Comparison of ENCODE assay signal across 13 cellular contexts in genomic region chr1:154373777-154374352, GRCh38. TPM values are rescaled to one million over a fixed set of nuclear protein-coding genes. Genes with fewer than 3 reads are reported as not detected.
A peak's percentile ranks its signal among the peaks of the same experiment; 100 is the strongest.
DNase-seq lines count a peak whose midpoint lies in the region; ATAC-seq, FAIRE-seq and TF ChIP-seq lines count a peak whose summit lies in the region.
"Not testable (repeated sequence)": the region's sequence is repeated elsewhere in the genome, so short reads cannot be mapped to it uniquely, and the experiment has no call there.
"Had no signal": no experiment of that assay in that cellular context is flagged by ENCODE, and none has a peak within 500 bp of the region (broad histone marks: within the 10 kb centered on the region; RNA-seq: fewer than 3 reads in every experiment).

No MANE protein-coding gene starts in this region.

- H3K4me2 ChIP-seq in K562 (ENCODE audit: insufficient read depth, low read length): not testable (repeated sequence)

- not testable (repeated sequence) for H3K36me3 ChIP-seq in CD4-positive, CD25-positive, alpha-beta regulatory T cell (ENCODE audit: control insufficient read depth, insufficient read depth, low read length); K562 (ENCODE audit: control insufficient read depth, insufficient read depth, low read length)

- not testable (repeated sequence) for H3K27me3 ChIP-seq in CD4-positive, CD25-positive, alpha-beta regulatory T cell (ENCODE audit: control insufficient read depth, insufficient read depth, low read length); K562 (ENCODE audit: control insufficient read depth in 2 of 2, insufficient read depth in 2 of 2, low read length in 2 of 2)

- POLR2A ChIA-PET in K562 (lab: Yijun Ruan, JAX): interaction anchor here (0.7 kb wide), 1 partner anchor 68 kb away, joined by 4 read pairs; no protein-coding TSS in a partner anchor

- H3K36me3 Mint-ChIP-seq in CD4-positive, CD25-positive, alpha-beta regulatory T cell; stimulated activated effector memory CD8-positive, alpha-beta T cell treated with anti-CD3 and anti-CD28 coated beads, Interleukin-12 subunit alpha, Interleukin-12 subunit beta, amount 100 ng/mL, for 72 hours: not testable (repeated sequence)

- not testable (repeated sequence) for TF ChIP-seq CTCF in NB4 (IDR thresholded peaks at IDR 0.05; ENCODE audit: low read depth, low read length); K562 (IDR thresholded peaks at IDR 0.05 in 2 of 3, conservative IDR thresholded peaks at IDR 0.05 in 1 of 3; ENCODE audit: insufficient read depth in 2 of 3, low read depth in 1 of 3, low read length in 3 of 3)

- not testable (repeated sequence) for TF ChIP-seq RAD21 in K562 (CRISPR knock-in tag; conservative IDR thresholded peaks at IDR 0.05 in 1 of 2, IDR thresholded peaks at IDR 0.05 in 1 of 2)

- H2AFZ ChIP-seq in K562 (ENCODE audit: low read depth, low read length): not testable (repeated sequence)

- not testable (repeated sequence) for H3K9ac ChIP-seq in K562 (ENCODE audit: insufficient read depth in 1 of 2, low read depth in 2 of 2, low read length in 2 of 2)

- not testable (repeated sequence) for TF ChIP-seq EP300 in K562 (IDR thresholded peaks at IDR 0.05; ENCODE audit: low read length)

- in situ Hi-C loops in K562 (cut with MboI): not testable (repeated sequence)

- BruUV-seq in K562 (replicated peaks; lab: Mats Ljungman, UMichigan): not testable (repeated sequence)

- H3K4me3 ChIP-seq in CD4-positive, CD25-positive, alpha-beta regulatory T cell (ENCODE audit: low read depth, low read length); NB4 (ENCODE audit: low read depth, low read length); K562: not testable (repeated sequence)

- not testable (repeated sequence) for ATAC-seq in CD4-positive, CD25-positive, alpha-beta regulatory T cell (ENCODE audit: low read depth in 2 of 2); K562
- peak; percentile 78 for ATAC-seq in stimulated activated effector memory CD8-positive, alpha-beta T cell treated with anti-CD3 and anti-CD28 coated beads, Interleukin-12 subunit alpha, Interleukin-12 subunit beta, amount 100 ng/mL, for 72 hours

- H3K27ac Mint-ChIP-seq in CD4-positive, CD25-positive, alpha-beta regulatory T cell: peak overlapping the region in 2 of 3 donors; percentile 32 to 62
- H3K27ac Mint-ChIP-seq in stimulated activated effector memory CD8-positive, alpha-beta T cell treated with anti-CD3 and anti-CD28 coated beads, Interleukin-12 subunit alpha, Interleukin-12 subunit beta, amount 100 ng/mL, for 72 hours: not testable (repeated sequence)

- H3K9me1 ChIP-seq in K562 (ENCODE audit: control insufficient read depth, insufficient read depth, low read length): not testable (repeated sequence)

- TF ChIP-seq POLR2A in NB4 (IDR thresholded peaks at IDR 0.05; ENCODE audit: extremely low read depth, insufficient read length); K562 (conservative IDR thresholded peaks at IDR 0.05): not testable (repeated sequence)

- H3K79me2 ChIP-seq in K562 (ENCODE audit: control insufficient read depth, insufficient read depth, low read length): not testable (repeated sequence)

- not testable (repeated sequence) for H3K4me1 Mint-ChIP-seq in CD4-positive, CD25-positive, alpha-beta regulatory T cell; stimulated activated effector memory CD8-positive, alpha-beta T cell treated with anti-CD3 and anti-CD28 coated beads, Interleukin-12 subunit alpha, Interleukin-12 subunit beta, amount 100 ng/mL, for 72 hours

- not testable (repeated sequence) for H4K20me1 ChIP-seq in K562 (replicated peaks; ENCODE audit: control insufficient read depth, insufficient read depth, low read length)

- intact Hi-C loops in K562 (cut with micrococcal nuclease): not testable (repeated sequence)

- H3K4me1 ChIP-seq in CD4-positive, CD25-positive, alpha-beta regulatory T cell (ENCODE audit: control insufficient read depth, insufficient read depth, low read length, poor library complexity, severe bottlenecking); K562 (replicated peaks in 1 of 2; ENCODE audit: control insufficient read depth in 2 of 2, insufficient read depth in 2 of 2, low read length in 2 of 2): not testable (repeated sequence)

- H3K4me3 Mint-ChIP-seq in CD4-positive, CD25-positive, alpha-beta regulatory T cell: peak overlapping the region in 1 of 4 donors; percentile 65
- not testable (repeated sequence) for H3K4me3 Mint-ChIP-seq in stimulated activated effector memory CD8-positive, alpha-beta T cell treated with anti-CD3 and anti-CD28 coated beads, Interleukin-12 subunit alpha, Interleukin-12 subunit beta, amount 100 ng/mL, for 72 hours

- WGBS in K562 (ENCODE audit: insufficient coverage, low coverage, missing lambda C conversion rate): 67% methylated on average over 5 of the region's 6 CpGs

- not testable (repeated sequence) for H3K9me3 Mint-ChIP-seq in CD4-positive, CD25-positive, alpha-beta regulatory T cell; stimulated activated effector memory CD8-positive, alpha-beta T cell treated with anti-CD3 and anti-CD28 coated beads, Interleukin-12 subunit alpha, Interleukin-12 subunit beta, amount 100 ng/mL, for 72 hours

- H3K27ac ChIP-seq in CD4-positive, CD25-positive, alpha-beta regulatory T cell (ENCODE audit: insufficient read depth, low read length, poor library complexity, severe bottlenecking); K562 (ENCODE audit: extremely low read depth, low read depth, low read length): not testable (repeated sequence)

- H3K9me3 ChIP-seq in CD4-positive, CD25-positive, alpha-beta regulatory T cell (ENCODE audit: control insufficient read depth in 2 of 2, low read length in 2 of 2); K562 (replicated peaks; ENCODE audit: control insufficient read depth, insufficient read depth, low read depth, low read length): not testable (repeated sequence)

- DNase-seq in CD4-positive, CD25-positive, alpha-beta regulatory T cell; K562 (ENCODE audit: extremely low read depth in 1 of 4, low spot score in 3 of 4); stimulated activated effector memory CD8-positive, alpha-beta T cell treated with anti-CD3 and anti-CD28 coated beads, Interleukin-12 subunit alpha, Interleukin-12 subunit beta, amount 100 ng/mL, for 72 hours (ENCODE audit: low spot score in 2 of 2): not testable (repeated sequence)
- peak; percentile 68 for DNase-seq in NB4 (ENCODE audit: low read depth)
- peak; percentile 52 for DNase-seq in SKM-1 treated with dmso at 0.1 percent for 144 hours (lab: John Stamatoyannopoulos, UW; ENCODE audit: unreplicated experiment)
- peak; percentile 37 to 45 for DNase-seq in activated CD4-positive, alpha-beta T cell treated with anti-CD3 and anti-CD28 coated beads, Interleukin-2, amount 50 U/mL, for 48 hours
- DNase-seq in activated T-cell treated with anti-CD3 and anti-CD28 coated beads, Interleukin-2, amount 50 U/mL, for 48 hours: peak; percentile 53 to 60

- not testable (repeated sequence) for H3K27me3 Mint-ChIP-seq in CD4-positive, CD25-positive, alpha-beta regulatory T cell

- CTCF ChIA-PET in K562 (lab: Yijun Ruan, JAX; ENCODE audit: low intra/inter-chr PET ratio): not testable (repeated sequence)

- not testable (repeated sequence) for FAIRE-seq in K562 (lab: Jason Lieb, UNC)

RNA-seq across cellular contexts. Expression of gene IL6R, which starts 31.3 kb away (rescaled TPM):
- 135 TPM for total RNA-seq in CD4-positive, CD25-positive, alpha-beta regulatory T cell
- polyA plus RNA-seq in CD4-positive, CD25-positive, alpha-beta regulatory T cell: 10 to 100 TPM; 54.5 to 84.4 (median 62.2) TPM
- 2.6 TPM in 1 of 2 replicates, not detected in the other for total RNA-seq in K562 (2011; cell fraction: chromatin; rRNA removed; ENCODE audit: low replicate concordance)
- 0.79 and 1.0 TPM in 2 replicates for total RNA-seq in K562 (2011; cell fraction: nucleolus; rRNA removed)
- total RNA-seq in K562 (2011; cell fraction: nucleoplasm; rRNA removed): 0.59 and 2.0 TPM in 2 replicates
- total RNA-seq in K562 (2014; rRNA removed) (0.05 and 0.37 TPM in 2 replicates), K562 (2014; rRNA removed; fragmentation: Illumina TruSeq; extraction: Trizol) (0.03 and 0.11 TPM in 2 replicates), K562 (2015; rRNA removed; fragmentation: Illumina TruSeq; extraction: Trizol) (0.07 and 0.19 TPM in 2 replicates), K562 (2021) (0.24 and 0.47 TPM in 2 replicates)
- polyA plus RNA-seq in K562 (2011; rRNA removed) (0.25 and 0.83 TPM in 2 replicates), K562 (2014; fragmentation: Illumina TruSeq; extraction: Trizol) (0.09 and 0.40 TPM in 2 replicates), K562 (2014; fragmentation: Nextera tagmentation; extraction: Ambion mirVana) (not detected), K562 (2014; rRNA removed) (0.03 and 1.1 TPM in 2 replicates)
- polyA plus RNA-seq in K562 (2011; cell fraction: cytosol; rRNA removed): 0.43 and 0.70 TPM in 2 replicates
- polyA plus RNA-seq in K562 (2011; cell fraction: nucleus; rRNA removed): 0.10 and 0.21 TPM in 2 replicates
- 0.21 and 0.37 TPM in 2 replicates for polyA plus RNA-seq in K562 (2012)
- 0.25 and 0.42 TPM in 2 replicates for polyA minus RNA-seq in K562 (2011; rRNA and poly(A)+ RNA removed)
- polyA minus RNA-seq in K562 (2011; cell fraction: cytosol; rRNA and poly(A)+ RNA removed): not detected in 2 replicates
- 0.56 TPM in 1 of 2 replicates, not detected in the other for polyA minus RNA-seq in K562 (2011; cell fraction: nucleus; rRNA and poly(A)+ RNA removed)

RNA-seq across cellular contexts. Expression of gene ATP8B2, which starts 48.5 kb away (rescaled TPM):
- 267 TPM for total RNA-seq in CD4-positive, CD25-positive, alpha-beta regulatory T cell
- 100 to 1,000 TPM in 2 of 4 donors, 10 to 100 TPM in 2; 76.0 to 127 (median 104) TPM for polyA plus RNA-seq in CD4-positive, CD25-positive, alpha-beta regulatory T cell
- 111 and 197 TPM in 2 replicates for total RNA-seq in K562 (2011; cell fraction: chromatin; rRNA removed; ENCODE audit: low replicate concordance)
- 114 and 120 TPM in 2 replicates for total RNA-seq in K562 (2011; cell fraction: nucleolus; rRNA removed)
- 96.1 and 116 TPM in 2 replicates for total RNA-seq in K562 (2011; cell fraction: nucleoplasm; rRNA removed)
- total RNA-seq in K562 (2014; rRNA removed): 33.2 and 53.4 TPM in 2 replicates
- 16.0 and 16.9 TPM in 2 replicates for total RNA-seq in K562 (2014; rRNA removed; fragmentation: Illumina TruSeq; extraction: Trizol)
- 12.3 and 12.4 TPM in 2 replicates for total RNA-seq in K562 (2015; rRNA removed; fragmentation: Illumina TruSeq; extraction: Trizol)
- total RNA-seq in K562 (2021): 28.4 and 29.8 TPM in 2 replicates
- polyA plus RNA-seq in K562 (2011; rRNA removed): 21.5 and 33.4 TPM in 2 replicates
- 40.1 and 47.5 TPM in 2 replicates for polyA plus RNA-seq in K562 (2011; cell fraction: cytosol; rRNA removed)
- 95.1 and 98.0 TPM in 2 replicates for polyA plus RNA-seq in K562 (2011; cell fraction: nucleus; rRNA removed)
- polyA plus RNA-seq in K562 (2012): 12.2 and 12.6 TPM in 2 replicates
- 18.4 and 22.1 TPM in 2 replicates for polyA plus RNA-seq in K562 (2014; fragmentation: Illumina TruSeq; extraction: Trizol)
- under 1 TPM; 0.27 to 0.58 TPM for polyA plus RNA-seq in K562 (2014; fragmentation: Nextera tagmentation; extraction: Ambion mirVana)
- 23.8 and 29.4 TPM in 2 replicates for polyA plus RNA-seq in K562 (2014; rRNA removed)
- polyA minus RNA-seq in K562 (2011; rRNA and poly(A)+ RNA removed): 24.4 and 25.3 TPM in 2 replicates
- 14.8 and 19.1 TPM in 2 replicates for polyA minus RNA-seq in K562 (2011; cell fraction: cytosol; rRNA and poly(A)+ RNA removed)
- 25.3 and 46.8 TPM in 2 replicates for polyA minus RNA-seq in K562 (2011; cell fraction: nucleus; rRNA and poly(A)+ RNA removed)

RNA-seq across cellular contexts. Expression of gene AQP10, which starts 53.0 kb away (rescaled TPM):
- 0.81 TPM for total RNA-seq in CD4-positive, CD25-positive, alpha-beta regulatory T cell
- not detected for polyA plus RNA-seq in CD4-positive, CD25-positive, alpha-beta regulatory T cell
- 12.4 and 39.7 TPM in 2 replicates for total RNA-seq in K562 (2011; cell fraction: chromatin; rRNA removed; ENCODE audit: low replicate concordance)
- 21.6 and 25.0 TPM in 2 replicates for total RNA-seq in K562 (2011; cell fraction: nucleolus; rRNA removed)
- total RNA-seq in K562 (2011; cell fraction: nucleoplasm; rRNA removed): 21.3 and 24.8 TPM in 2 replicates
- total RNA-seq in K562 (2014; rRNA removed) (1.9 and 2.1 TPM in 2 replicates), K562 (2014; rRNA removed; fragmentation: Illumina TruSeq; extraction: Trizol) (1.7 and 1.9 TPM in 2 replicates), K562 (2015; rRNA removed; fragmentation: Illumina TruSeq; extraction: Trizol) (1.3 and 1.5 TPM in 2 replicates), K562 (2021) (3.7 and 4.9 TPM in 2 replicates)
- polyA plus RNA-seq in K562 (2011; rRNA removed) (9.7 and 20.6 TPM in 2 replicates), K562 (2014; fragmentation: Illumina TruSeq; extraction: Trizol) (5.6 and 7.4 TPM in 2 replicates), K562 (2014; fragmentation: Nextera tagmentation; extraction: Ambion mirVana) (under 1 TPM; 0.37 to 0.56 TPM), K562 (2014; rRNA removed) (4.5 and 5.0 TPM in 2 replicates)
- polyA plus RNA-seq in K562 (2011; cell fraction: cytosol; rRNA removed): 16.4 and 28.3 TPM in 2 replicates
- polyA plus RNA-seq in K562 (2011; cell fraction: nucleus; rRNA removed): 46.5 and 76.2 TPM in 2 replicates
- polyA plus RNA-seq in K562 (2012): 6.3 and 8.5 TPM in 2 replicates
- polyA minus RNA-seq in K562 (2011; rRNA and poly(A)+ RNA removed): 4.2 and 5.3 TPM in 2 replicates
- polyA minus RNA-seq in K562 (2011; cell fraction: cytosol; rRNA and poly(A)+ RNA removed): 2.0 and 5.8 TPM in 2 replicates
- 6.1 and 21.7 TPM in 2 replicates for polyA minus RNA-seq in K562 (2011; cell fraction: nucleus; rRNA and poly(A)+ RNA removed)
- total RNA-seq: GM23338, HT1080, IMR-90, NCI-H460, PC-3 had no signal
- polyA plus RNA-seq: A549, GM23338, IMR-90 had no signal

Comparison
In these comparisons a context has a peak if more than half of its experiments do, and no peak if none do; other contexts are left out.
1. RNA of gene IL6R, which starts 31.3 kb away (total RNA-seq): 135 TPM in CD4-positive, CD25-positive, alpha-beta regulatory T cell (single experiment); 0.03 to 2.6 TPM in K562; every median in the first group is over 10 times any median in the second.